Comparison of ENCODE assay signal across 8 cellular contexts in genomic region chr2:241315879-241316700, GRCh38. TPM values are rescaled to one million over a fixed set of nuclear protein-coding genes. Genes with fewer than 3 reads are reported as not detected.
DNase-seq lines count a peak whose midpoint lies in the region; ATAC-seq lines count a peak whose summit lies in the region.

SEPTIN2 (plus strand) TSS chr2:241315925; CDS start chr2:241324233, 8,308 bp downstream.

- H3K27me3 ChIP-seq in endocrine pancreas (ENCODE audit: control insufficient read depth, insufficient read depth, low read length) = no peaks in the 10 kb centered on the region
- H3K27me3 ChIP-seq in mucosa of rectum (ENCODE audit: control insufficient read depth in 2 of 2, insufficient read depth in 2 of 2, low read length in 2 of 2) = no peaks in the 10 kb centered on the region

- H3K36me3 ChIP-seq in endocrine pancreas (ENCODE audit: control insufficient read depth, insufficient read depth, low read length) (no peaks in the 10 kb centered on the region), mucosa of rectum (ENCODE audit: control insufficient read depth in 2 of 2, insufficient read depth in 2 of 2, low read length in 2 of 2) (no peaks in the 10 kb centered on the region)

- CTCF ChIA-PET in activated CD4-positive, alpha-beta memory T cell treated with anti-CD3 and anti-CD28 coated beads, Interleukin-2, amount 10 ng/mL, durations not matched to agents 7 days and 5 days (lab: Charles Lee) = interaction anchor here (0.9 to 1.7 kb wide), 4 partner anchors 27 to 750 kb away, joined by 3 read pairs; partner anchors contain the start of gene ING5

- no peaks in the 10 kb centered on the region for H3K9me3 Mint-ChIP-seq in activated CD4-positive, alpha-beta memory T cell treated with anti-CD3 and anti-CD28 coated beads, Interleukin-2, amount 10 ng/mL, durations not matched to agents 7 days and 5 days

- no peaks in the 10 kb centered on the region for H3K27me3 Mint-ChIP-seq in activated CD4-positive, alpha-beta memory T cell treated with anti-CD3 and anti-CD28 coated beads, Interleukin-2, amount 10 ng/mL, durations not matched to agents 7 days and 5 days

- peak within 1 kb of the TSS; percentile 100 for H3K27ac Mint-ChIP-seq in activated CD4-positive, alpha-beta memory T cell treated with anti-CD3 and anti-CD28 coated beads, Interleukin-2, amount 10 ng/mL, durations not matched to agents 7 days and 5 days

- H3K9me3 ChIP-seq in endocrine pancreas (ENCODE audit: control insufficient read depth, low read length) (no peaks in the 10 kb centered on the region), mucosa of rectum (ENCODE audit: control insufficient read depth in 2 of 2, low read length in 2 of 2) (no peaks in the 10 kb centered on the region)

- peaks cover 70% of the 10 kb centered on the region for H3K4me1 Mint-ChIP-seq in activated CD4-positive, alpha-beta memory T cell treated with anti-CD3 and anti-CD28 coated beads, Interleukin-2, amount 10 ng/mL, durations not matched to agents 7 days and 5 days

- H3K36me3 Mint-ChIP-seq in activated CD4-positive, alpha-beta memory T cell treated with anti-CD3 and anti-CD28 coated beads, Interleukin-2, amount 10 ng/mL, durations not matched to agents 7 days and 5 days (ENCODE audit: low read depth) = peaks cover 43% of the 10 kb centered on the region

- DNase-seq in NCI-H2029 (lab: John Stamatoyannopoulos, UW) (peak; percentile 30), NCI-H2029 treated with DMSO at 0.1 percent for 48 hours (lab: John Stamatoyannopoulos, UW) (no peak), NCI-H2171 (lab: John Stamatoyannopoulos, UW) (peak; percentile 14)
- DNase-seq in activated CD4-positive, alpha-beta memory T cell treated with anti-CD3 and anti-CD28 coated beads, Interleukin-2, amount 10 ng/mL, durations not matched to agents 7 days and 5 days = peak; percentile 83
- peak in 5 of 6 experiments; percentile 80 to 95 (median 84) for DNase-seq in stimulated activated naive CD4-positive, alpha-beta T cell (lab: John Stamatoyannopoulos, UW)

- ATAC-seq in HG02678 (IDR thresholded peaks at IDR 0.05; ENCODE audit: unreplicated experiment) = peak; percentile 29

- peak within 1 kb of the TSS; percentile 93 for H3K9ac ChIP-seq in endocrine pancreas (ENCODE audit: control insufficient read depth, insufficient read depth, low read length)
- peak within 1 kb of the TSS; percentile 97 to 98 for H3K9ac ChIP-seq in mucosa of rectum (ENCODE audit: low read depth in 1 of 2, low read length in 2 of 2)

- H3K27ac ChIP-seq in mucosa of rectum (ENCODE audit: low read depth in 2 of 2, low read length in 2 of 2) = peak within 1 kb of the TSS; percentile 99 to 100

- H3K4me3 Mint-ChIP-seq in activated CD4-positive, alpha-beta memory T cell treated with anti-CD3 and anti-CD28 coated beads, Interleukin-2, amount 10 ng/mL, durations not matched to agents 7 days and 5 days = peak within 1 kb of the TSS; percentile 100

- H3K4me3 ChIP-seq in endocrine pancreas (ENCODE audit: control insufficient read depth, insufficient read depth, low read length) = peak within 1 kb of the TSS; percentile 94
- peak within 1 kb of the TSS; percentile 95 to 100 for H3K4me3 ChIP-seq in mucosa of rectum (ENCODE audit: low read length in 2 of 2)

- peaks cover 23% of the 10 kb centered on the region for H3K4me1 ChIP-seq in endocrine pancreas (ENCODE audit: control insufficient read depth, insufficient read depth, low read length)
- H3K4me1 ChIP-seq in mucosa of rectum (ENCODE audit: control insufficient read depth in 2 of 2, insufficient read depth in 2 of 2, low read length in 2 of 2) = peaks cover 27 to 28% of the 10 kb centered on the region in 2 donors

- POLR2A ChIA-PET in activated CD4-positive, alpha-beta memory T cell treated with anti-CD3 and anti-CD28 coated beads, Interleukin-2, amount 10 ng/mL, durations not matched to agents 7 days and 5 days (lab: Charles Lee) = interaction anchor here (0.6 to 4.1 kb wide), 30 partner anchors 9 to 695 kb away, joined by 3 to 52 read pairs (median 4); partner anchors contain the start of genes DTYMK, ING5, MTERF4 and RTP5

RNA-seq across cellular contexts. Expression of gene SEPTIN2, which starts in this region (rescaled TPM):
- total RNA-seq in activated CD4-positive, alpha-beta memory T cell treated with anti-CD3 and anti-CD28 coated beads, Interleukin-2, amount 10 ng/mL, durations not matched to agents 7 days and 5 days = 100 to 1,000 TPM; 282 to 290 TPM
